ENCODE assay signal across 1 cellular context in genomic region chr9:98083566-98084135, GRCh38.
TF ChIP-seq lines count a peak whose summit lies in the region.

No MANE protein-coding gene starts in this region.

TF ChIP-seq in GM23338, 12 proteins besides CTCF, POLR2A, EP300 and RAD21 (continued from another document):
- TF ChIP-seq ZNF462 (CRISPR knock-in tag; IDR thresholded peaks at IDR 0.05) (no peak), EZH2 (IDR thresholded peaks at IDR 0.05; ENCODE audit: low read depth, unreplicated experiment) (no peak), POLR2AphosphoS5 (IDR thresholded peaks at IDR 0.05; ENCODE audit: low read depth) (no peak), EZH2phosphoT487 (IDR thresholded peaks at IDR 0.05; ENCODE audit: unreplicated experiment) (no peak), CREB1 (CRISPR knock-in tag; IDR thresholded peaks at IDR 0.05; ENCODE audit: low read depth) (no peak), STAT1 (IDR thresholded peaks at IDR 0.05; ENCODE audit: unreplicated experiment) (no peak), JUNB (IDR thresholded peaks at IDR 0.05; ENCODE audit: unreplicated experiment) (no peak), ZNF331 (CRISPR knock-in tag; IDR thresholded peaks at IDR 0.05; ENCODE audit: low read depth) (no peak), ZNF114 (CRISPR knock-in tag; IDR thresholded peaks at IDR 0.05) (no peak), NANOG (IDR thresholded peaks at IDR 0.05; ENCODE audit: borderline replicate concordance) (no peak), REST (IDR thresholded peaks at IDR 0.05; ENCODE audit: unreplicated experiment) (no peak)
